33 cellular contexts compared by ENCODE assay signal in the genomic region with DNA sequence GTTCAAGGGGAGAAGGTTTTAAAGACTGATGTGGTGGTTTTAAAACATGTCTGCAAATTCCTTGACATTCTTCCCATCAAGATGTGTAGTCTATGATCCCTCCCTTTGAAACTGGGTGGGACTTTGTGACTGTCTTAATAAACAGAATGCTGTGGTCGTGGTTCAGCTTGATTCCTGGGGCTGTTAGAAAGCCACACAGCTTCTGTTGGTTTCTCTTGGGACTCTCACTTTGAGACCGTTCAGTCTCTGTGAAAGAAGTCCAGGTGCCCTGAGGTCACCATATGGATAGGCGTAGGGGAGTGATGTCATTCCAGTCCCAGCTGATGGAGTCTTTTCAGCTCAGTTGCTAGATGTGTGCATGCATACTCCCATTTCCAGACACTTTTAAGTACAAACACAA.
A peak's percentile ranks its signal among the peaks of the same experiment; 100 is the strongest.
DNase-seq lines count a peak whose midpoint lies in the region; ATAC-seq and TF ChIP-seq lines count a peak whose summit lies in the region.
"Had no signal": no experiment of that assay in that cellular context is flagged by ENCODE, and none has a peak within 500 bp of the region (broad histone marks: within the 10 kb centered on the region; RNA-seq: fewer than 3 reads in every experiment).

No MANE protein-coding gene starts in this region.

- no peak overlapping the region for H3K4me3 ChIP-seq in CD4-positive, CD25-positive, alpha-beta regulatory T cell (ENCODE audit: low read depth, low read length)
- H3K4me3 ChIP-seq in A673 (ENCODE audit: low read depth, low read length, poor library complexity, severe bottlenecking): no peak overlapping the region
- H3K4me3 ChIP-seq: dorsolateral prefrontal cortex, gastroesophageal sphincter, HAP-1, lung, MG63, mucosa of descending colon, sigmoid colon, thyroid gland had no signal

- peaks cover 0 to 2% (median 0%) of the 10 kb centered on the region in 4 donors for H3K4me1 Mint-ChIP-seq in CD4-positive, CD25-positive, alpha-beta regulatory T cell
- H3K4me1 Mint-ChIP-seq in endothelial cell (ENCODE audit: unreplicated experiment) (peaks cover 35% of the 10 kb centered on the region), type B pancreatic cell (ENCODE audit: unreplicated experiment) (no peaks in the 10 kb centered on the region)

- H3K27ac ChIP-seq in CD4-positive, CD25-positive, alpha-beta regulatory T cell (ENCODE audit: insufficient read depth, low read length, poor library complexity, severe bottlenecking): no peak overlapping the region
- no peak overlapping the region for H3K27ac ChIP-seq in A673 (ENCODE audit: low read depth, low read length, poor library complexity, severe bottlenecking)
- H3K27ac ChIP-seq: brain microvascular endothelial cell, dorsolateral prefrontal cortex, gastroesophageal sphincter, sigmoid colon, thyroid gland had no signal

- peaks cover 0 to 11% (median 3%) of the 10 kb centered on the region in 7 donors for H3K9me3 Mint-ChIP-seq in CD4-positive, CD25-positive, alpha-beta regulatory T cell
- H3K9me3 Mint-ChIP-seq in endothelial cell (ENCODE audit: unreplicated experiment) (no peaks in the 10 kb centered on the region), type B pancreatic cell (no peaks in the 10 kb centered on the region)
- H3K9me3 Mint-ChIP-seq: natural killer cell treated with Interleukin-12 subunit alpha and Interleukin-12 subunit beta and Interleukin-15 and Interleukin-18, amount 100 ng/mL, for 72 hours had no signal

- TF ChIP-seq CTCF in endothelial cell (IDR thresholded peaks at IDR 0.05; ENCODE audit: unreplicated experiment) (no peak), type B pancreatic cell (conservative IDR thresholded peaks at IDR 0.05) (no peak), A673 (conservative IDR thresholded peaks at IDR 0.05; ENCODE audit: low read depth, low read length) (no peak)

- H3K9me3 ChIP-seq in CD4-positive, CD25-positive, alpha-beta regulatory T cell (ENCODE audit: control insufficient read depth in 2 of 2, low read length in 2 of 2): no peaks in the 10 kb centered on the region
- H3K9me3 ChIP-seq in A673 (ENCODE audit: low read depth, low read length, poor library complexity, severe bottlenecking): peaks cover 5% of the 10 kb centered on the region
- H3K9me3 ChIP-seq: HAP-1, MG63, thyroid gland had no signal

- H3K27ac Mint-ChIP-seq in CD4-positive, CD25-positive, alpha-beta regulatory T cell: peak overlapping the region in 2 of 3 donors; percentile 31 to 49
- peak overlapping the region; percentile 84 for H3K27ac Mint-ChIP-seq in endothelial cell (ENCODE audit: unreplicated experiment)
- H3K27ac Mint-ChIP-seq in type B pancreatic cell: no peak overlapping the region
- H3K27ac Mint-ChIP-seq: activated CD4-positive, alpha-beta memory T cell treated with anti-CD3 and anti-CD28 coated beads for 36 hours; activated T-helper 1 cell treated with anti-CD3 and anti-CD28 coated beads, Interleukin-12 subunit alpha, Interleukin-12 subunit beta, Interleukin-2, Interleukin-4 antibody, amounts not matched to agents 30 ng/mL and 10 ng/mL and 1 ng/mL, durations not matched to agents 14 hours and 24 hours and 36 hours; B cell; natural killer cell treated with Interleukin-12 subunit alpha and Interleukin-12 subunit beta and Interleukin-15 and Interleukin-18, amount 100 ng/mL, for 72 hours had no signal

- peaks cover 4% of the 10 kb centered on the region for H3K27me3 Mint-ChIP-seq in CD4-positive, CD25-positive, alpha-beta regulatory T cell
- H3K27me3 Mint-ChIP-seq in endothelial cell (ENCODE audit: unreplicated experiment): no peaks in the 10 kb centered on the region
- no peaks in the 10 kb centered on the region for H3K27me3 Mint-ChIP-seq in type B pancreatic cell
- H3K27me3 Mint-ChIP-seq: activated CD4-positive, alpha-beta memory T cell treated with anti-CD3 and anti-CD28 coated beads for 36 hours; B cell; natural killer cell treated with Interleukin-12 subunit alpha and Interleukin-12 subunit beta and Interleukin-15 and Interleukin-18, amount 100 ng/mL, for 72 hours had no signal

- H3K27me3 ChIP-seq in CD4-positive, CD25-positive, alpha-beta regulatory T cell (ENCODE audit: control insufficient read depth, insufficient read depth, low read length): no peaks in the 10 kb centered on the region
- no peaks in the 10 kb centered on the region for H3K27me3 ChIP-seq in A673 (replicated peaks; ENCODE audit: insufficient read depth, low read depth, low read length, poor library complexity)
- H3K27me3 ChIP-seq: brain microvascular endothelial cell, dorsolateral prefrontal cortex, gastroesophageal sphincter, MG63, sigmoid colon, thyroid gland had no signal

- H3K36me3 Mint-ChIP-seq in CD4-positive, CD25-positive, alpha-beta regulatory T cell: no peaks in the 10 kb centered on the region
- peaks cover 3% of the 10 kb centered on the region for H3K36me3 Mint-ChIP-seq in endothelial cell (ENCODE audit: low read depth, unreplicated experiment)
- H3K36me3 Mint-ChIP-seq in type B pancreatic cell: no peaks in the 10 kb centered on the region

- no peaks in the 10 kb centered on the region for H3K36me3 ChIP-seq in CD4-positive, CD25-positive, alpha-beta regulatory T cell (ENCODE audit: control insufficient read depth, insufficient read depth, low read length)
- H3K36me3 ChIP-seq in A673 (ENCODE audit: insufficient read depth, low read length, poor library complexity, severe bottlenecking): no peaks in the 10 kb centered on the region
- H3K36me3 ChIP-seq: brain microvascular endothelial cell, gastroesophageal sphincter, HAP-1, MG63, sigmoid colon, thyroid gland had no signal

- no peak for ATAC-seq in CD4-positive, CD25-positive, alpha-beta regulatory T cell (ENCODE audit: low read depth in 2 of 2)
- ATAC-seq in GM19452 (IDR thresholded peaks at IDR 0.05; ENCODE audit: unreplicated experiment) (peak; percentile 55), GM18868 (IDR thresholded peaks at IDR 0.05; ENCODE audit: unreplicated experiment) (no peak)
- ATAC-seq: gastroesophageal sphincter; mucosa of descending colon; natural killer cell treated with Interleukin-12 subunit alpha and Interleukin-12 subunit beta and Interleukin-15 and Interleukin-18, amount 100 ng/mL, for 72 hours; Panc1 had no signal

- intact Hi-C loops in A673 (cut with micrococcal nuclease; ENCODE audit: unreplicated experiment): no loop called here

- no peaks in the 10 kb centered on the region for H3K4me1 ChIP-seq in CD4-positive, CD25-positive, alpha-beta regulatory T cell (ENCODE audit: control insufficient read depth, insufficient read depth, low read length, poor library complexity, severe bottlenecking)
- peaks cover 16% of the 10 kb centered on the region for H3K4me1 ChIP-seq in A673 (ENCODE audit: insufficient read depth, low read length, poor library complexity, severe bottlenecking)
- H3K4me1 ChIP-seq: HAP-1, sigmoid colon had no signal

- CTCF ChIA-PET in A673 (lab: Charles Lee): no interaction called here

- no peak overlapping the region for H3K4me3 Mint-ChIP-seq in CD4-positive, CD25-positive, alpha-beta regulatory T cell
- H3K4me3 Mint-ChIP-seq in endothelial cell (ENCODE audit: unreplicated experiment): no peak overlapping the region
- H3K4me3 Mint-ChIP-seq in type B pancreatic cell: no peak overlapping the region
- H3K4me3 Mint-ChIP-seq: activated CD4-positive, alpha-beta memory T cell treated with anti-CD3 and anti-CD28 coated beads for 36 hours; activated T-helper 1 cell treated with anti-CD3 and anti-CD28 coated beads, Interleukin-12 subunit alpha, Interleukin-12 subunit beta, Interleukin-2, Interleukin-4 antibody, amounts not matched to agents 30 ng/mL and 10 ng/mL and 1 ng/mL, durations not matched to agents 14 hours and 24 hours and 36 hours; B cell; natural killer cell treated with Interleukin-12 subunit alpha and Interleukin-12 subunit beta and Interleukin-15 and Interleukin-18, amount 100 ng/mL, for 72 hours had no signal

- no peak for DNase-seq in CD4-positive, CD25-positive, alpha-beta regulatory T cell
- DNase-seq in LHCN-M2 (ENCODE audit: low read depth) (peak; percentile 1), endothelial cell (ENCODE audit: low spot score) (no peak), Kasumi-1 (lab: John Stamatoyannopoulos, UW) (no peak), type B pancreatic cell (ENCODE audit: extremely low spot score, unreplicated experiment) (no peak), A673 (ENCODE audit: low spot score) (no peak)
- DNase-seq: activated CD4-positive, alpha-beta memory T cell treated with anti-CD3 and anti-CD28 coated beads for 36 hours; activated naive CD4-positive, alpha-beta T cell treated with Interleukin-2 at 50 U/mL for 16 hours; brain microvascular endothelial cell; cerebellar nuclear complex; DMS53; dorsolateral prefrontal cortex; GF-D8; hippocampal formation; MG63; mucosa of descending colon; NCI-H2029; NCI-H524; occipital lobe; SHP77 treated with DMSO at 0.1 percent for 48 hours; sigmoid colon; stimulated activated CD4-positive, alpha-beta T cell treated with anti-CD3 and anti-CD28 coated beads, Interleukin-4, amount 100 ng/mL, for 1 hour; T-helper 2 cell; thyroid gland had no signal

- BruUV-seq in A673 (replicated peaks; lab: Mats Ljungman, UMichigan): no TSS peak

- POLR2A ChIA-PET in A673 (lab: Charles Lee; ENCODE audit: low non-redundant PET): no interaction called here
